8 cellular contexts compared by ENCODE assay signal in the genomic region with DNA sequence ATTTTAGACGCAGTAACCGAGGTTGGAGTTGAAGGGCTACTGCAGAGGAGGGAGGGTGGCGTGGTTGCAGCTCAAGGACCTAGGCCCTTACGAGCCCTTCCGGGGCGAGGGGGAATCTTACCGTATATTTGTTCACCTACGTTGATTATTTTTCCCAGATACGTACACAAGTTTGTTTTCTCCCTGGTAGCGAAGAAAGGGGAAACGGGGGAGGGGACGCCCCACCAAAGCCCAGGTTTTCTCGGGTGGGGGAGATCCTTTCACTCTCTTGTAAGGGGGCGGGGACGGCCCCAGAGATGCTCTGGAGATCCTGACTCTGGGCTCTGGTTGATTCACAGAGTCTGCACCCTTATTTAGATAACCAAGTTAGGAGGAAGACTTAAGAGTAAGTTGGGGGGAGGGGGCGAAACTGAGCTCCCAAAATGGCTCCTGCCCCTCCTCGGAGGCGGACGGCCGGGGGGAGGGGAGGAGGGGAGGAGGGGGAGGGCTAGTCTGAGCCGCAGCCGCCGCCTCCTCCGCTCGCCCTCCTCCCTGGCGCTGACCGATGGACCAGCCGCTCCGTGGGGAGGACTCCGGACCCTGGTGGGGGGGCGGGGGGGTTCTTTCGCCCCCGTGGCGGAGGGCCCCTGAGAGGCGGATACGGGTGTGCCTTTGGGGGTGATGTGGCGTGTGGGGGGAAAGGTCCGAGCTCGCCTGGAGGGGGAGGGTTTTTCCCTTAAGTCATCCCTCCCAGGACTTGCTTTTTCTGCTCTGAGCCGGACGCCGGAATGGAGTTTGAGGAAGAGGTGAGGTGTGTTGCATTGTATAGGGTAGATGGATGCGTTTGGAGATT. TPM values are rescaled to one million over a fixed set of nuclear protein-coding genes. Genes with fewer than 3 reads are reported as not detected.
DNase-seq lines count a peak whose midpoint lies in the region; ATAC-seq and TF ChIP-seq lines count a peak whose summit lies in the region.

No MANE protein-coding gene starts in this region.

- H3K27ac ChIP-seq in colonic mucosa = peak overlapping the region; percentile 96

- intact Hi-C loops in colonic mucosa (cut with DNase I) = no loop called here

- peak; percentile 47 for ATAC-seq in left lobe of liver
- no peak for ATAC-seq in HG03342 (IDR thresholded peaks at IDR 0.05; ENCODE audit: unreplicated experiment)

- peak overlapping the region; percentile 91 for H3K4me3 ChIP-seq in colonic mucosa

- H3K9ac ChIP-seq in colonic mucosa (ENCODE audit: low read depth in 2 of 2, low read length in 2 of 2) = peak overlapping the region; percentile 99 to 100

- peaks cover 9% of the 10 kb centered on the region for H3K4me1 ChIP-seq in colonic mucosa

- no peak for TF ChIP-seq CTCF in colonic mucosa (IDR thresholded peaks at IDR 0.05)

- peaks cover 7% of the 10 kb centered on the region for H3K36me3 ChIP-seq in colonic mucosa

- H3K27me3 ChIP-seq in colonic mucosa = no peaks in the 10 kb centered on the region

- DNase-seq in SHP77 (lab: John Stamatoyannopoulos, UW) = peak; percentile 49 to 74
- DNase-seq in SHP77 treated with DMSO at 0.1 percent for 48 hours (lab: John Stamatoyannopoulos, UW) = no peak
- peak; percentile 59 for DNase-seq in NCI-H345 treated with DMSO at 0.1 percent for 48 hours (lab: John Stamatoyannopoulos, UW; ENCODE audit: unreplicated experiment)
- peak; percentile 91 for DNase-seq in activated CD4-positive, alpha-beta T cell treated with anti-CD3 and anti-CD28 coated beads for 48 hours
- DNase-seq in colonic mucosa = peak; percentile 92
- DNase-seq in left lobe of liver (ENCODE audit: low spot score) = peak; percentile 93
- peak; percentile 70 to 75 for DNase-seq in stimulated activated CD4-positive, alpha-beta T cell treated with anti-CD3 and anti-CD28 coated beads, Interleukin-1b, Interleukin-23, amount 100 ng/mL, for 4 hours (ENCODE audit: low read depth in 2 of 2)

- no peaks in the 10 kb centered on the region for H3K9me3 ChIP-seq in colonic mucosa

RNA-seq across cellular contexts. Expression of gene BRD2, which starts 2.2 kb away (rescaled TPM):
- total RNA-seq in colonic mucosa (100 to 1,000 TPM; 149 to 167 TPM), left lobe of liver (76.2 TPM)

RNA-seq across cellular contexts. Expression of gene HLA-DMA, which starts 17.7 kb away (rescaled TPM):
- 10 to 100 TPM; 14.5 to 26.1 TPM for total RNA-seq in colonic mucosa
- total RNA-seq in left lobe of liver = 6.6 TPM

RNA-seq across cellular contexts. Expression of gene HLA-DMB, which starts 29.8 kb away (rescaled TPM):
- total RNA-seq in colonic mucosa = 10 to 100 TPM in 1 of 2 donors, 1 to 10 TPM in 1; 6.7 to 28.8 TPM
- 2.6 TPM for total RNA-seq in left lobe of liver

RNA-seq across cellular contexts. Expression of gene HLA-DOA, which starts 38.8 kb away (rescaled TPM):
- total RNA-seq in colonic mucosa (1 to 10 TPM; 1.6 to 4.3 TPM), left lobe of liver (0.70 TPM)
